8 cellular contexts compared by ENCODE assay signal in the genomic region with DNA sequence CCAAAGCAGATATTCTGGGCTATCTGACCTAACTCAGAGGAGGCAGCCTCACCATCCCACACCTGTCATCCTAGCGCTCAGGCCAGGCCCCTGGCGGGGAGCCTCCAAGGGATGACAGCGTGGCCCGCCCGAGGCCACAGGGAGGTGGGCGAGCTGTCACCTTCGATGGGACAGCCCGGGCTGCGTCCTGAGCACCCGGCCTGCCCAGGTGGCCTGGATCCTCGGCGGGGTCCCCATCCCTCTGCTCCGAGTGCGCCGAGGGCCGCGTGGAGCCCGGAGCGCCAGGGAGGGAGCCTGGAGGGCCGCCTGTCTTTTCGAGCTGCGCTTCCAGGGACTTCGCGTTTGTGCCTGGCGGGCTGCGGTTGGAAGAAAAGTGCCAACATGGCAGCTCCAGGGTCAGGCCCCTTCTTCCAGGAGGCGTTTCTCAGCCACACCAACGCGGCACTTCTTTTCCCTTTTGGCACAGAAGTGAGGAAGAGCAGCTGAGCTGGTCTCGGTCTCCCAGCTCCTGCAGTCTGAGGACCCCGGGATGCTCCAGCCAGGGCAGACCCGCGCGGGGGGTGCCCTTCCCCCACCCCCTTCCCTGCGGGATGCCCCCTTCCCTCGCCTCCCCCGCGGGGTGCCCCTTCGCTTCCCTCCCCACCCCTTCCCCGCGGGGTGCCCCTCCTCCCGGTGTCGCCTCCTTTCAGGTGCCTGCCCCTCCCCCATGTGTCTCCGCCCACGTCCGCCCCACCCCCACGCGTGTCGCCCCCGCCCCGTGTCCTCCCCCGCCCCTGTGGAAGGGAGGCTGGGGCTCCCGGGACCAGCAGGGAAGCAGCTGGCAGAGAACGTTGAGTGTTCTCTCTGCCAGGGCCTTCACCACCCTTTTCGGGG. TPM values are rescaled to one million over a fixed set of nuclear protein-coding genes. Genes with fewer than 3 reads are reported as not detected.
DNase-seq lines count a peak whose midpoint lies in the region; ATAC-seq and TF ChIP-seq lines count a peak whose summit lies in the region.

No MANE protein-coding gene starts in this region.

- H3K4me1 ChIP-seq in ovary (ENCODE audit: insufficient read depth), result no peaks in the 10 kb centered on the region

- no peaks in the 10 kb centered on the region for H3K9me3 ChIP-seq in ovary

- H3K27ac ChIP-seq in ovary, result peak overlapping the region; percentile 53 to 67

- TF ChIP-seq POLR2A in NB4 (IDR thresholded peaks at IDR 0.05; ENCODE audit: extremely low read depth, insufficient read length) (no peak), ovary (IDR thresholded peaks at IDR 0.05) (no peak)

- no peaks in the 10 kb centered on the region for H3K27me3 ChIP-seq in ovary

- TF ChIP-seq CTCF in AG09309 (IDR thresholded peaks at IDR 0.05; ENCODE audit: control insufficient read depth, insufficient read depth, low read depth, low read length, missing control alignments), result no peak
- TF ChIP-seq CTCF in NB4 (IDR thresholded peaks at IDR 0.05; ENCODE audit: low read depth, low read length), result no peak
- no peak for TF ChIP-seq CTCF in ovary (IDR thresholded peaks at IDR 0.05)

- no peak for DNase-seq in AG09309 (ENCODE audit: low read depth)
- peak; percentile 57 for DNase-seq in GM19238 (ENCODE audit: insufficient read length, low spot score)
- DNase-seq in NB4 (ENCODE audit: low read depth), result no peak
- peak; percentile 35 for DNase-seq in activated gamma-delta T cell treated with Interleukin-2 at 50 U/mL for 16 hours
- DNase-seq in globus pallidus (ENCODE audit: low spot score), result peak; percentile 36
- DNase-seq in ovary, result peak; percentile 55 to 76 (median 72)
- DNase-seq in NCI-H2029 (lab: John Stamatoyannopoulos, UW), result no peak

- 2 to 4% (median 2%) methylated on average over 41 to 54 of the region's 55 CpGs for WGBS in ovary, 3 donors

- ATAC-seq in HG03196 (IDR thresholded peaks at IDR 0.05; ENCODE audit: unreplicated experiment), result no peak

- no peaks in the 10 kb centered on the region for H3K36me3 ChIP-seq in ovary

- intact Hi-C loops in ovary (cut with DNase I), result no loop called here

- H3K4me3 ChIP-seq in AG09309 (ENCODE audit: control insufficient read depth, low read depth, low read length) (peak overlapping the region; percentile 54), NB4 (ENCODE audit: low read depth, low read length) (peak overlapping the region; percentile 49), ovary (peak overlapping the region; percentile 79)

- no peak for TF ChIP-seq EP300 in ovary (IDR thresholded peaks at IDR 0.05)

RNA-seq across cellular contexts. Expression of a gene that starts 42.3 kb away (rescaled TPM):
- total RNA-seq in ovary, result under 1 TPM in 5 of 7 donors, not detected in 2; 0.08 to 0.34 (median 0.15) TPM
- polyA plus RNA-seq in ovary, result under 1 TPM; 0.12 to 0.20 TPM

Comparison
In these comparisons a context has a peak if more than half of its experiments do, and no peak if none do; other contexts are left out.
1. DNase-seq: peak in GM19238 (single experiment), activated gamma-delta T cell treated with Interleukin-2 at 50 U/mL for 16 hours (single experiment), globus pallidus (single experiment) and ovary (5 of 5); none in AG09309 (single experiment), NB4 (single experiment) and NCI-H2029 (single experiment).
2. Peak in every context shown above with its lines, with median percentiles within 50 percentile points of each other: H3K4me3 ChIP-seq.